18 cellular contexts compared by ENCODE assay signal in the genomic region with DNA sequence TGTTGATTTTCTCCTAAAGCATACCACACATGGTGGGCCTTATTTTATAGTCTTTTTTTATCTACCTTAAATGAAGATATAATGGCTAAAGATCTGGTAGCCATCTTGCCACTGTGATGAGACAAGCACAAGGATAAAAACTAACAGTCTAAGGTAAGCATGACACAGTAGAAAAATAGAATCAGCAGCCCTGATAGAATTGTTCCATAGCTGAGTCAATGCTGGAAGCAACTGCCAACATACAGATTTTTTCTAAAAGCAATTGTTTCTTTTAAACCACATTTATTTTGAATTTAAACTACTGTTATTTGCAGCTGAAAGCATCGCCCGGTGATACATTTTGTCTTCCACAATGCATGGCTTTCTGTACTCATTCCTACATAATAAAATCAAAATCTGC.
DNase-seq lines count a peak whose midpoint lies in the region; ATAC-seq and TF ChIP-seq lines count a peak whose summit lies in the region.
"Had no signal": no experiment of that assay in that cellular context is flagged by ENCODE, and none has a peak within 500 bp of the region (broad histone marks: within the 10 kb centered on the region; RNA-seq: fewer than 3 reads in every experiment).

No MANE protein-coding gene starts in this region.

- H4K20me1 ChIP-seq in H9 (ENCODE audit: control insufficient read depth, insufficient read depth, insufficient read length) = no peaks in the 10 kb centered on the region
- H4K20me1 ChIP-seq: BLaER1 had no signal

- no peak overlapping the region for H3K56ac ChIP-seq in H9 (ENCODE audit: insufficient read length, low read depth, low read length)

- peaks cover 28 to 31% of the 10 kb centered on the region in 2 experiments for H3K4me1 Mint-ChIP-seq in H9
- H3K4me1 Mint-ChIP-seq: CD8-positive, alpha-beta memory T cell had no signal

- in situ Hi-C loops in brain microvascular endothelial cell (cut with HindIII; ENCODE audit: low pct_ligation_motif_present, low sequenced_read_pairs) = no loop called here

- no peaks in the 10 kb centered on the region for H3K23me2 ChIP-seq in H9 (ENCODE audit: insufficient read length, low read depth, low read length, poor library complexity, severe bottlenecking)

- H3K4me1 ChIP-seq in H9 (ENCODE audit: insufficient read depth, low read length) (no peaks in the 10 kb centered on the region; the same call in 1 of the 2 replicates), adipocyte (ENCODE audit: control insufficient read depth, insufficient read depth, low read length) (no peaks in the 10 kb centered on the region), iPS-15b (ENCODE audit: control insufficient read depth, insufficient read depth, low read length) (peaks cover 11% of the 10 kb centered on the region), ascending aorta (no peaks in the 10 kb centered on the region)
- H3K4me1 ChIP-seq: BLaER1, Caco-2 had no signal

- H2BK15ac ChIP-seq in H9 (ENCODE audit: low read depth, low read length) = no peak overlapping the region

- ATAC-seq in GM18867 (IDR thresholded peaks at IDR 0.05; ENCODE audit: unreplicated experiment) = no peak
- ATAC-seq: HCT116 had no signal

- H2BK20ac ChIP-seq in H9 (ENCODE audit: low read depth, low read length, poor library complexity, severe bottlenecking) = no peak overlapping the region

- H3K9me3 Mint-ChIP-seq in H9 = peaks cover 0 to 6% of the 10 kb centered on the region in 2 experiments; a peak in 4 of 5 replicates

- DNase-seq in H9 = no peak
- peak; percentile 3 for DNase-seq in adipocyte (ENCODE audit: low read depth)
- DNase-seq in brain microvascular endothelial cell = peak; percentile 3
- no peak for DNase-seq in ascending aorta (ENCODE audit: low spot score in 2 of 2)
- no peak for DNase-seq in hippocampal formation (lab: John Stamatoyannopoulos, UW)
- no peak for DNase-seq in NAMALWA (ENCODE audit: low spot score)
- DNase-seq: 8988T; AML-193; Caco-2; CD8-positive, alpha-beta memory T cell; DND-41; GDM1; GOT3 had no signal

- H3K27ac Mint-ChIP-seq in H9 = peak overlapping the region in 2 of 3 experiments; percentile 14 to 43; a peak in 2 of 7 replicates
- H3K27ac Mint-ChIP-seq: CD8-positive, alpha-beta memory T cell had no signal

- H4K91ac ChIP-seq in H9 (ENCODE audit: insufficient read length, low read depth, low read length) = no peak overlapping the region

- intact Hi-C loops in ascending aorta (cut with DNase I) = no loop called here

- H3K79me1 ChIP-seq in H9 (ENCODE audit: insufficient read depth, low read depth, low read length, poor library complexity, severe bottlenecking) = no peaks in the 10 kb centered on the region

- H3K23ac ChIP-seq in H9 (ENCODE audit: insufficient read length, low read depth, low read length) = no peak overlapping the region

- H2BK5ac ChIP-seq in H9 (ENCODE audit: insufficient read length, low read length) = no peak overlapping the region

- H3K4me2 ChIP-seq in H9 (ENCODE audit: insufficient read depth, insufficient read length, low read length) = no peak overlapping the region
- H3K4me2 ChIP-seq: BLaER1 had no signal

- no peak overlapping the region for H2BK12ac ChIP-seq in H9 (ENCODE audit: insufficient read length, low read depth, low read length)

- no peak overlapping the region for H3K4me3 Mint-ChIP-seq in H9
- H3K4me3 Mint-ChIP-seq: CD8-positive, alpha-beta memory T cell had no signal

- no peak overlapping the region for H2AFZ ChIP-seq in H9 (ENCODE audit: low read length)

- H3K79me2 ChIP-seq in H9 (ENCODE audit: insufficient read depth, low read length) = no peaks in the 10 kb centered on the region

- H3K14ac ChIP-seq in H9 (ENCODE audit: insufficient read depth, low read length) = no peak overlapping the region

- no peak overlapping the region for H4K8ac ChIP-seq in H9 (replicated peaks; ENCODE audit: insufficient read length, low read depth, low read length)

- no peak overlapping the region for H3K4ac ChIP-seq in H9 (ENCODE audit: low read depth, low read length)

- H4K5ac ChIP-seq in H9 (ENCODE audit: insufficient read length, low read depth, low read length) = no peak overlapping the region

- H2AK5ac ChIP-seq in H9 (ENCODE audit: insufficient read length, low read length) = no peak overlapping the region

- H3K4me3 ChIP-seq in adipocyte (ENCODE audit: low read length) (no peak overlapping the region), brain microvascular endothelial cell (ENCODE audit: low read depth, low read length) (no peak overlapping the region), iPS-15b (ENCODE audit: low read depth, low read length) (no peak overlapping the region), ascending aorta (no peak overlapping the region)
- H3K4me3 ChIP-seq: BLaER1 had no signal

- TF ChIP-seq CTCF in H9 (conservative IDR thresholded peaks at IDR 0.05) = no peak
- TF ChIP-seq CTCF in brain microvascular endothelial cell (IDR thresholded peaks at IDR 0.05; ENCODE audit: low read depth, low read length, missing control alignments) = no peak
- no peak for TF ChIP-seq CTCF in ascending aorta (IDR thresholded peaks at IDR 0.05)

- H3K9me3 ChIP-seq in H9 (ENCODE audit: control insufficient read depth, low read depth, low read length) (no peaks in the 10 kb centered on the region), adipocyte (ENCODE audit: control insufficient read depth, low read length) (no peaks in the 10 kb centered on the region), iPS-15b (ENCODE audit: control insufficient read depth, insufficient read depth, low read length) (no peaks in the 10 kb centered on the region), ascending aorta (no peaks in the 10 kb centered on the region)
- H3K9me3 ChIP-seq: Caco-2 had no signal

- H3K36me3 ChIP-seq in adipocyte (ENCODE audit: control insufficient read depth, insufficient read depth, low read length, severe bottlenecking) (no peaks in the 10 kb centered on the region), brain microvascular endothelial cell (replicated peaks) (no peaks in the 10 kb centered on the region), iPS-15b (ENCODE audit: control insufficient read depth, insufficient read depth, low read length) (no peaks in the 10 kb centered on the region), ascending aorta (no peaks in the 10 kb centered on the region)
- H3K36me3 ChIP-seq: BLaER1 had no signal

- no peaks in the 10 kb centered on the region; a peak in 2 of 7 replicates for H3K36me3 Mint-ChIP-seq in H9 (ENCODE audit: insufficient read depth in 1 of 3, low read depth in 3 of 3)

- no CpG with 5 or more reads among the region's 2 CpGs for WGBS in H9 (ENCODE audit: extremely low coverage, insufficient read length, low lambda C conversion rate)

- H3K18ac ChIP-seq in H9 (ENCODE audit: insufficient read length, low read depth, low read length) = no peak overlapping the region

- H3K27me3 Mint-ChIP-seq in H9 (ENCODE audit: low read depth) = no peaks in the 10 kb centered on the region
- H3K27me3 Mint-ChIP-seq: CD8-positive, alpha-beta memory T cell had no signal

- H2BK120ac ChIP-seq in H9 (ENCODE audit: low read depth, low read length, poor library complexity, severe bottlenecking) = no peak overlapping the region

- no peak overlapping the region for H3K9ac ChIP-seq in H9 (ENCODE audit: extremely low read depth, insufficient read length, low read length)
- H3K9ac ChIP-seq in adipocyte (ENCODE audit: low read length) = no peak overlapping the region
- H3K9ac ChIP-seq in iPS-15b (ENCODE audit: low read depth, low read length) = peak overlapping the region; percentile 42
- H3K9ac ChIP-seq: BLaER1 had no signal

- no peak overlapping the region for H3T11ph ChIP-seq in H9 (ENCODE audit: low read length)

- no peaks in the 10 kb centered on the region for H3K27me3 ChIP-seq in H9 (ENCODE audit: insufficient read depth, low read length)
- H3K27me3 ChIP-seq in adipocyte (replicated peaks; ENCODE audit: control insufficient read depth, insufficient read depth, low read length) = no peaks in the 10 kb centered on the region
- no peaks in the 10 kb centered on the region for H3K27me3 ChIP-seq in brain microvascular endothelial cell (replicated peaks)
- H3K27me3 ChIP-seq in iPS-15b (ENCODE audit: control insufficient read depth, insufficient read depth, low read length) = no peaks in the 10 kb centered on the region
- no peaks in the 10 kb centered on the region for H3K27me3 ChIP-seq in ascending aorta
- H3K27me3 ChIP-seq: BLaER1 had no signal

- H3K27ac ChIP-seq in H9 (ENCODE audit: insufficient read length, low read depth, low read length) (no peak overlapping the region), brain microvascular endothelial cell (no peak overlapping the region), ascending aorta (no peak overlapping the region)
- H3K27ac ChIP-seq: BLaER1, HL-60 had no signal

Comparison
In these comparisons a context has a peak if more than half of its experiments do, and no peak if none do; other contexts are left out.
1. DNase-seq: peak in adipocyte (single experiment) and brain microvascular endothelial cell (single experiment); none in H9 (single experiment), ascending aorta (0 of 2), hippocampal formation (0 of 2) and NAMALWA (single experiment).